ENCODE assay signal across 36 cellular contexts in genomic region chr20:61613885-61614284, GRCh38.
A peak's percentile ranks its signal among the peaks of the same experiment; 100 is the strongest.
DNase-seq lines count a peak whose midpoint lies in the region; ATAC-seq, FAIRE-seq and TF ChIP-seq lines count a peak whose summit lies in the region.
"Had no signal": no experiment of that assay in that cellular context is flagged by ENCODE, and none has a peak within 500 bp of the region (broad histone marks: within the 10 kb centered on the region; RNA-seq: fewer than 3 reads in every experiment).

No MANE protein-coding gene starts in this region.

- ATAC-seq in pancreas = peak in 3 of 4 donors; percentile 52 to 58 (median 58)
- ATAC-seq: A549; CD8-positive, alpha-beta T cell had no signal

- POLR2A ChIA-PET in activated CD4-positive, alpha-beta memory T cell treated with anti-CD3 and anti-CD28 coated beads, Interleukin-2, amount 10 ng/mL, durations not matched to agents 7 days and 5 days (lab: Charles Lee) = no interaction called here

- peaks cover 0 to 2% (median 0%) of the 10 kb centered on the region in 4 donors for H3K27me3 ChIP-seq in pancreas
- H3K27me3 ChIP-seq in H7 (ENCODE audit: control insufficient read depth, insufficient read depth, low read length) = no peaks in the 10 kb centered on the region
- H3K27me3 ChIP-seq: BE2C; BLaER1; BLaER1 treated with 17β-estradiol and CSF1 and Interleukin-3, amounts not matched to agents 10 nM and 100 nM had no signal

- peak; percentile 48 for FAIRE-seq in HTR-8/SVneo (lab: Jason Lieb, UNC)
- FAIRE-seq in pancreas (lab: Jason Lieb, UNC) = no peak
- FAIRE-seq: A204.1, A549, D721Med had no signal

- H3K27me3 Mint-ChIP-seq in progenitor cell of endocrine pancreas = peaks cover 18% of the 10 kb centered on the region
- H3K27me3 Mint-ChIP-seq in activated CD4-positive, alpha-beta memory T cell treated with anti-CD3 and anti-CD28 coated beads, Interleukin-2, amount 10 ng/mL, durations not matched to agents 7 days and 5 days = no peaks in the 10 kb centered on the region
- H3K27me3 Mint-ChIP-seq: B cell; CD4-positive, alpha-beta memory T cell had no signal

- TF ChIP-seq CTCF in pancreas (IDR thresholded peaks at IDR 0.05) = no peak
- TF ChIP-seq CTCF in progenitor cell of endocrine pancreas (IDR thresholded peaks at IDR 0.05; ENCODE audit: unreplicated experiment) = no peak

- WGBS in pancreas, 2 donors = 19 to 23% methylated on average over 7 of the region's 7 CpGs

- H3K4me1 ChIP-seq in pancreas = no peaks in the 10 kb centered on the region
- H3K4me1 ChIP-seq: A549, BE2C, Caco-2 had no signal

- H3K9me3 Mint-ChIP-seq in progenitor cell of endocrine pancreas (ENCODE audit: low read depth) = peaks cover 3% of the 10 kb centered on the region
- H3K9me3 Mint-ChIP-seq in activated CD4-positive, alpha-beta memory T cell treated with anti-CD3 and anti-CD28 coated beads, Interleukin-2, amount 10 ng/mL, durations not matched to agents 7 days and 5 days = no peaks in the 10 kb centered on the region

- no peaks in the 10 kb centered on the region for H3K36me3 Mint-ChIP-seq in progenitor cell of endocrine pancreas (ENCODE audit: insufficient read depth)
- H3K36me3 Mint-ChIP-seq in activated CD4-positive, alpha-beta memory T cell treated with anti-CD3 and anti-CD28 coated beads, Interleukin-2, amount 10 ng/mL, durations not matched to agents 7 days and 5 days (ENCODE audit: low read depth) = no peaks in the 10 kb centered on the region
- H3K36me3 Mint-ChIP-seq: CD14-positive monocyte; CD4-positive, alpha-beta memory T cell; CD4-positive, CD25-positive, alpha-beta regulatory T cell; CD8-positive, alpha-beta memory T cell; CD8-positive, alpha-beta T cell had no signal

- DNase-seq in HTR-8/SVneo (ENCODE audit: insufficient read length, low spot score) (no peak), RPMI8226 (peak; percentile 50), pancreas (peak in 2 of 6 donors; percentile 8 to 47), progenitor cell of endocrine pancreas (ENCODE audit: low spot score, unreplicated experiment) (no peak), H7 (no peak), HCEC 1CT (no peak), germinal center (ENCODE audit: low spot score) (no peak)
- DNase-seq in activated CD4-positive, alpha-beta memory T cell treated with anti-CD3 and anti-CD28 coated beads, Interleukin-2, amount 10 ng/mL, durations not matched to agents 7 days and 5 days = no peak
- DNase-seq: 8988T; ACHN; AML-193; BE2C; C1 segment of cervical spinal cord; Caco-2; Calu3; CD4-positive, alpha-beta memory T cell; CD4-positive, alpha-beta T cell; CD4-positive, CD25-positive, alpha-beta regulatory T cell; CD8-positive, alpha-beta T cell; COR-L47; DMS 273 treated with DMSO at 0.1 percent for 48 hours; DMS153; DMS53; DMS79 treated with DMSO at 0.1 percent for 48 hours; DND-41; EL had no signal

- no peak overlapping the region for H3K4me3 Mint-ChIP-seq in progenitor cell of endocrine pancreas (ENCODE audit: low read depth)
- H3K4me3 Mint-ChIP-seq in activated CD4-positive, alpha-beta memory T cell treated with anti-CD3 and anti-CD28 coated beads, Interleukin-2, amount 10 ng/mL, durations not matched to agents 7 days and 5 days = no peak overlapping the region
- H3K4me3 Mint-ChIP-seq: B cell; CD14-positive monocyte; CD4-positive, alpha-beta memory T cell; CD4-positive, alpha-beta T cell; CD4-positive, CD25-positive, alpha-beta regulatory T cell; CD8-positive, alpha-beta T cell had no signal

- intact Hi-C loops in pancreas (cut with DNase I) = no loop called here

- CTCF ChIA-PET in activated CD4-positive, alpha-beta memory T cell treated with anti-CD3 and anti-CD28 coated beads, Interleukin-2, amount 10 ng/mL, durations not matched to agents 7 days and 5 days (lab: Charles Lee) = no interaction called here

- H3K4me1 Mint-ChIP-seq in progenitor cell of endocrine pancreas (ENCODE audit: low read depth) = peaks cover 4% of the 10 kb centered on the region
- H3K4me1 Mint-ChIP-seq in activated CD4-positive, alpha-beta memory T cell treated with anti-CD3 and anti-CD28 coated beads, Interleukin-2, amount 10 ng/mL, durations not matched to agents 7 days and 5 days = no peaks in the 10 kb centered on the region
- H3K4me1 Mint-ChIP-seq: B cell; CD14-positive monocyte; CD4-positive, alpha-beta memory T cell; CD4-positive, CD25-positive, alpha-beta regulatory T cell; CD8-positive, alpha-beta memory T cell had no signal

- H3K36me3 ChIP-seq in pancreas (no peaks in the 10 kb centered on the region), H7 (replicated peaks; ENCODE audit: control insufficient read depth, insufficient read depth, low read length) (no peaks in the 10 kb centered on the region)
- H3K36me3 ChIP-seq: BE2C; BLaER1; BLaER1 treated with 17β-estradiol and CSF1 and Interleukin-3, amounts not matched to agents 10 nM and 100 nM had no signal

- H3K9me3 ChIP-seq in pancreas = no peaks in the 10 kb centered on the region
- H3K9me3 ChIP-seq: A549, BE2C had no signal

- H3K27ac Mint-ChIP-seq in progenitor cell of endocrine pancreas = peak overlapping the region; percentile 71
- no peak overlapping the region for H3K27ac Mint-ChIP-seq in activated CD4-positive, alpha-beta memory T cell treated with anti-CD3 and anti-CD28 coated beads, Interleukin-2, amount 10 ng/mL, durations not matched to agents 7 days and 5 days
- H3K27ac Mint-ChIP-seq: B cell; CD14-positive monocyte; CD4-positive, alpha-beta memory T cell; CD4-positive, alpha-beta T cell; CD4-positive, CD25-positive, alpha-beta regulatory T cell; CD8-positive, alpha-beta memory T cell; CD8-positive, alpha-beta T cell had no signal

- H3K27ac ChIP-seq in pancreas = no peak overlapping the region
- H3K27ac ChIP-seq: 22Rv1; A549; BLaER1; BLaER1 treated with 17β-estradiol and CSF1 and Interleukin-3, amounts not matched to agents 10 nM and 100 nM; C4-2B had no signal

- H3K4me3 ChIP-seq in pancreas = no peak overlapping the region
- H3K4me3 ChIP-seq in H7 (ENCODE audit: insufficient read depth, low read depth, low read length) = no peak overlapping the region
- H3K4me3 ChIP-seq: A549; BLaER1; BLaER1 treated with 17β-estradiol and CSF1 and Interleukin-3, amounts not matched to agents 10 nM and 100 nM had no signal
